1 cellular context compared by ENCODE assay signal in genomic region chr7:20302866-20303265, GRCh38.
TF ChIP-seq lines count a peak whose summit lies in the region.

No MANE protein-coding gene starts in this region.

TF ChIP-seq in GM23338, 12 proteins besides CTCF, POLR2A, EP300 and RAD21 (continued from another document):
- TF ChIP-seq ZNF462 (CRISPR knock-in tag; IDR thresholded peaks at IDR 0.05) (no peak), STAT1 (IDR thresholded peaks at IDR 0.05; ENCODE audit: unreplicated experiment) (no peak), EZH2 (IDR thresholded peaks at IDR 0.05; ENCODE audit: low read depth, unreplicated experiment) (no peak), ETS1 (IDR thresholded peaks at IDR 0.05) (no peak), CREB1 (CRISPR knock-in tag; IDR thresholded peaks at IDR 0.05; ENCODE audit: low read depth) (no peak)
